ENCODE assay signal across 11 cellular contexts in the genomic region with DNA sequence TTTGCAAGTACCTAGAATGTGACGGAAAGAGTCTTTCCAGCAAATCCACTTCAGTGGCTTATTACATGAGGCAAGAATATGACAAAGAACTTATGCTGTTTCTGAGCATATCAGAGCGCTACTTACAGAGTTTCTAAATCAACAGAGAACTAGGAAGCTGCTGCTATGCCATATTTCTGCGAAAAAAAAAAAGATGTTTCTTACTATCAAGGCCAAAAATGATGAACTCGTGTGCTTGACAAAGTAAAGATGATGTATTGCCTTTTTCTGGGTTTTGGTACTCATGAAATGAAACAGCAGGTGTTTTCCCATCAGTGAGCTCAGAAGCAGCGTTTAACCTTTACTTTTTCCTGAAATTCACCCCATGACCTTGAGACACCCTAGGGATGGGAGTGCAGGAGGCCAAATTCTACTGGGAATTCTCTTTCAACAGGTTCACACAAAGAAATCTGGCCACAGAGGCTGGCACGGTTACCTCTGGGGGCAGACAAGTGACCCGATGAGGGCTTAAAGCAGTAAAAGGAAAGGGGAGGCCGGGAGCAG. TPM values are rescaled to one million over a fixed set of nuclear protein-coding genes. Genes with fewer than 3 reads are reported as not detected.
DNase-seq lines count a peak whose midpoint lies in the region; ATAC-seq and TF ChIP-seq lines count a peak whose summit lies in the region.
"Had no signal": no experiment of that assay in that cellular context is flagged by ENCODE, and none has a peak within 500 bp of the region (broad histone marks: within the 10 kb centered on the region; RNA-seq: fewer than 3 reads in every experiment).

No MANE protein-coding gene starts in this region.

- H3K4me3 ChIP-seq in upper lobe of right lung = no peak overlapping the region

- H3K4me1 ChIP-seq in upper lobe of right lung = no peaks in the 10 kb centered on the region

- no peak overlapping the region for H3K27ac Mint-ChIP-seq in stimulated activated naive CD8-positive, alpha-beta T cell treated with anti-CD3 and anti-CD28 coated beads, Interleukin-15, amount 100 ng/mL, for 72 hours
- H3K27ac Mint-ChIP-seq in T-helper 1 cell treated with Interleukin-12 subunit alpha and Interleukin-12 subunit beta and Interleukin-4 antibody, amounts not matched to agents 30 μg/mL and 1 μg/mL, for 36 hours = peak overlapping the region; percentile 60

- peaks cover 29% of the 10 kb centered on the region for H3K36me3 Mint-ChIP-seq in T-helper 1 cell treated with Interleukin-12 subunit alpha and Interleukin-12 subunit beta and Interleukin-4 antibody, amounts not matched to agents 30 μg/mL and 1 μg/mL, for 36 hours (ENCODE audit: low read depth)

- no peak for TF ChIP-seq CTCF in upper lobe of right lung (IDR thresholded peaks at IDR 0.05)

- no peak overlapping the region for H3K27ac ChIP-seq in upper lobe of right lung
- H3K27ac ChIP-seq: KMS-11 had no signal

- H3K36me3 ChIP-seq in upper lobe of right lung = peaks cover 8% of the 10 kb centered on the region

- H3K9me3 ChIP-seq in upper lobe of right lung = no peaks in the 10 kb centered on the region

- no peak overlapping the region for H3K4me3 Mint-ChIP-seq in stimulated activated naive CD8-positive, alpha-beta T cell treated with anti-CD3 and anti-CD28 coated beads, Interleukin-15, amount 100 ng/mL, for 72 hours
- no peak overlapping the region for H3K4me3 Mint-ChIP-seq in T-helper 1 cell treated with Interleukin-12 subunit alpha and Interleukin-12 subunit beta and Interleukin-4 antibody, amounts not matched to agents 30 μg/mL and 1 μg/mL, for 36 hours

- H3K9me3 Mint-ChIP-seq in stimulated activated naive CD8-positive, alpha-beta T cell treated with anti-CD3 and anti-CD28 coated beads, Interleukin-15, amount 100 ng/mL, for 72 hours = no peaks in the 10 kb centered on the region
- no peaks in the 10 kb centered on the region for H3K9me3 Mint-ChIP-seq in T-helper 1 cell treated with Interleukin-12 subunit alpha and Interleukin-12 subunit beta and Interleukin-4 antibody, amounts not matched to agents 30 μg/mL and 1 μg/mL, for 36 hours

- no peak for DNase-seq in stimulated activated naive CD8-positive, alpha-beta T cell treated with anti-CD3 and anti-CD28 coated beads, Interleukin-15, amount 100 ng/mL, for 72 hours
- DNase-seq in stimulated activated naive CD8-positive, alpha-beta T cell treated with anti-CD3 and anti-CD28 coated beads, Interleukin-15, Interleukin-2, amounts not matched to agents 100 U/mL and 50 U/mL, for 24 hours = no peak
- DNase-seq in upper lobe of right lung (no peak), NCI-H2081 treated with DMSO at 0.1 percent for 48 hours (lab: John Stamatoyannopoulos, UW) (no peak), activated gamma-delta T cell treated with Interleukin-2 at 50 U/mL for 16 hours (no peak)
- DNase-seq: activated T-cell treated with anti-CD3 and anti-CD28 coated beads, Interleukin-2, amount 50 U/mL, for 1 hour had no signal

- peak; percentile 23 for ATAC-seq in stimulated activated naive CD8-positive, alpha-beta T cell treated with anti-CD3 and anti-CD28 coated beads, Interleukin-15, amount 100 ng/mL, for 72 hours
- ATAC-seq in stimulated activated naive CD8-positive, alpha-beta T cell treated with anti-CD3 and anti-CD28 coated beads, Interleukin-15, Interleukin-2, amounts not matched to agents 100 U/mL and 50 U/mL, for 24 hours = no peak
- ATAC-seq in HG02759 (IDR thresholded peaks at IDR 0.05; ENCODE audit: unreplicated experiment) (peak; percentile 82), upper lobe of right lung (peak; percentile 45), HG03025 (IDR thresholded peaks at IDR 0.05; ENCODE audit: low FRiP score, unreplicated experiment) (no peak)
- ATAC-seq: sciatic nerve had no signal

- H3K27me3 Mint-ChIP-seq in stimulated activated naive CD8-positive, alpha-beta T cell treated with anti-CD3 and anti-CD28 coated beads, Interleukin-15, amount 100 ng/mL, for 72 hours = no peaks in the 10 kb centered on the region
- H3K27me3 Mint-ChIP-seq in T-helper 1 cell treated with Interleukin-12 subunit alpha and Interleukin-12 subunit beta and Interleukin-4 antibody, amounts not matched to agents 30 μg/mL and 1 μg/mL, for 36 hours (ENCODE audit: low read depth) = no peaks in the 10 kb centered on the region

- no peaks in the 10 kb centered on the region for H3K27me3 ChIP-seq in upper lobe of right lung

- intact Hi-C loops in upper lobe of right lung (cut with DNase I) = no loop called here

- peaks cover 13% of the 10 kb centered on the region for H3K4me1 Mint-ChIP-seq in stimulated activated naive CD8-positive, alpha-beta T cell treated with anti-CD3 and anti-CD28 coated beads, Interleukin-15, amount 100 ng/mL, for 72 hours
- peaks cover 33% of the 10 kb centered on the region for H3K4me1 Mint-ChIP-seq in T-helper 1 cell treated with Interleukin-12 subunit alpha and Interleukin-12 subunit beta and Interleukin-4 antibody, amounts not matched to agents 30 μg/mL and 1 μg/mL, for 36 hours (ENCODE audit: low read depth)

RNA-seq across cellular contexts. Expression of a gene that starts 37.7 kb away (rescaled TPM):
- total RNA-seq in upper lobe of right lung = 16.6 TPM

Comparison
In these comparisons a context has a peak if more than half of its experiments do, and no peak if none do; other contexts are left out.
1. ATAC-seq: peak in stimulated activated naive CD8-positive, alpha-beta T cell treated with anti-CD3 and anti-CD28 coated beads, Interleukin-15, amount 100 ng/mL, for 72 hours (single experiment), HG02759 (single experiment) and upper lobe of right lung (single experiment); none in stimulated activated naive CD8-positive, alpha-beta T cell treated with anti-CD3 and anti-CD28 coated beads, Interleukin-15, Interleukin-2, amounts not matched to agents 100 U/mL and 50 U/mL, for 24 hours (single experiment) and HG03025 (single experiment).